Comparison of ENCODE assay signal across 26 cellular contexts in genomic region chr5:126117044-126117443, GRCh38.
"Had no signal": no experiment of that assay in that cellular context is flagged by ENCODE, and none has a peak within 500 bp of the region (broad histone marks: within the 10 kb centered on the region; RNA-seq: fewer than 3 reads in every experiment).

No MANE protein-coding gene starts in this region.

- H3K27ac ChIP-seq: coronary artery, epithelial cell of prostate, esophagus squamous epithelium, gastrocnemius medialis, heart right ventricle, left lung, lower lobe of right lung had no signal

- DNase-seq: effector CD8-positive, alpha-beta T cell; effector memory CD8-positive, alpha-beta T cell; endodermal cell; erythroblast; esophagus squamous epithelium; foreskin fibroblast; foreskin melanocyte; gastrocnemius medialis; glutamatergic neuron; head of caudate nucleus; heart right ventricle; hippocampal formation; left cardiac atrium; left lung; left ventricle myocardium superior; lower lobe of right lung; mesenchymal stem cell; mucosa of descending colon; naive B cell had no signal

- H3K27me3 ChIP-seq: esophagus squamous epithelium, gastrocnemius medialis, heart right ventricle, left lung had no signal

- H3K36me3 ChIP-seq: esophagus squamous epithelium, gastrocnemius medialis, heart right ventricle, left lung, lower lobe of right lung had no signal

- ATAC-seq: effector memory CD8-positive, alpha-beta T cell; esophagus mucosa; gastrocnemius medialis; heart right ventricle; left cardiac atrium; left lung; left ventricle myocardium superior; lower lobe of right lung; mucosa of descending colon had no signal

- FAIRE-seq: colon, endometrium, islet of Langerhans, keratinocyte had no signal

- H3K9me3 ChIP-seq: gastrocnemius medialis, lower lobe of right lung had no signal

- H3K4me3 ChIP-seq: coronary artery, esophagus squamous epithelium, gastrocnemius medialis, heart right ventricle, left lung, lower lobe of right lung, mucosa of descending colon had no signal
